Comparison of ENCODE assay signal across 8 cellular contexts in the genomic region with DNA sequence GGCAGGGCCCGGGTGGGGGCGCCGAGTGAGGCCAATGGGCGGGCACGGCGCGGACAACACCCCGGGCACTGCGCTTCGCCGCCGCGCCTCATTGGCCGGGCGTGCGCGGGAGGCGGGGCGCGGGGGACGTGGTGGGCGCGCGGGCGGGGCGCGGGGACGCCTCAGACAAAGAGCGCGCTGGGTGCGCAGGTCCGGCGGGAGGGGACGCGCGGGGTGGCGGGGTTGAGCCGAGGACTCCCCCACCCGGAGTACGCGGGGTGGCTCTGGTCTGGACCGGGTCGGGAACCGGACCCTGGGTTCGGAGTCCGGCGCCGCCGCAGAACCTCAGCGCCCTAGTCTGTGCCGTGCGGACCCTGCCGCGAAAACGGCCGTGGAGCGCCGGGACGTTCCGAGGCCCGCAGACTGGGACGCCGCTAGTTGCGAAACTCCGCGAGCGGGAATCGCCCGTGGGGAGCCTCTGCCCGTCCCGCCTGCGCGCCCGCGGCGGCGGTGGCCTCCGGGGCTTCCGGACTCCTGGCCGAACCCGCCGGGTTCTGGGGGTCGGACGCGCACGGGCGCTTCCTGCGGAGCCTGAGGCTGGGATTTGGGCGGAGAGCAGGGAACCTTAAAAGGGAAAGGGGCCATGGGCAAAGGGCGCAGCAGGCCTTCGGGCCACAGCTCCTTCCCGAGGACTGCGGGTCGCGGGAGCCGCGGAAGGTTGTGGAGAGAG. TPM values are rescaled to one million over a fixed set of nuclear protein-coding genes. Genes with fewer than 3 reads are reported as not detected.
DNase-seq lines count a peak whose midpoint lies in the region; ATAC-seq and TF ChIP-seq lines count a peak whose summit lies in the region.

No MANE protein-coding gene starts in this region.

- H3K9me2 ChIP-seq in hepatocyte (replicated peaks; ENCODE audit: insufficient read depth): no peaks in the 10 kb centered on the region

- TF ChIP-seq CTCF in astrocyte of the cerebellum (IDR thresholded peaks at IDR 0.05; ENCODE audit: low read depth, low read length, missing control alignments): no peak
- no peak for TF ChIP-seq CTCF in hepatocyte (IDR thresholded peaks at IDR 0.05; ENCODE audit: poor library complexity)
- TF ChIP-seq CTCF in uterus (IDR thresholded peaks at IDR 0.05): peak in 1 of 4 experiments; percentile 16

- H3K36me3 ChIP-seq in hepatocyte (replicated peaks; ENCODE audit: insufficient read depth, low read depth) (no peaks in the 10 kb centered on the region), uterus (no peaks in the 10 kb centered on the region)

- intact Hi-C loops in uterus (cut with DNase I; ENCODE audit: low total_unique reads): no loop called here

- H3K4me1 ChIP-seq in hepatocyte (ENCODE audit: insufficient read depth) (peaks cover 12% of the 10 kb centered on the region), uterus (peaks cover 0 to 24% of the 10 kb centered on the region in 2 donors)

- under 1% methylated on average over 59 of the region's 97 CpGs for WGBS in hepatocyte (ENCODE audit: low lambda C conversion rate, missing lambda C conversion rate)

- H3K27ac ChIP-seq in hepatocyte (peak overlapping the region; percentile 87), uterus (peak overlapping the region; percentile 79 to 90)

- H3K27me3 ChIP-seq in hepatocyte (no peaks in the 10 kb centered on the region), uterus (no peaks in the 10 kb centered on the region)

- DNase-seq in NCI-H146 treated with DMSO at 0.1 percent for 48 hours (lab: John Stamatoyannopoulos, UW; ENCODE audit: unreplicated experiment) (peak; percentile 72), T-helper 22 cell (ENCODE audit: low read depth) (peak; percentile 61), astrocyte of the cerebellum (ENCODE audit: low read depth) (peak; percentile 48), hepatocyte (ENCODE audit: low spot score) (peak; percentile 95), renal cortical epithelial cell (ENCODE audit: low read depth) (peak; percentile 30), uterus (peak; percentile 86 to 88)

- no peaks in the 10 kb centered on the region for H3K9me3 ChIP-seq in hepatocyte (ENCODE audit: low read depth)
- H3K9me3 ChIP-seq in uterus: no peaks in the 10 kb centered on the region

- peaks cover 64% of the 10 kb centered on the region for H3K79me2 ChIP-seq in hepatocyte

- H2AFZ ChIP-seq in hepatocyte: peak overlapping the region; percentile 98

- ATAC-seq in GM18498 (IDR thresholded peaks at IDR 0.05; ENCODE audit: unreplicated experiment): peak; percentile 95
- peak; percentile 84 for ATAC-seq in HG02852 (IDR thresholded peaks at IDR 0.05; ENCODE audit: unreplicated experiment)

- in situ Hi-C loops in astrocyte of the cerebellum (cut with HindIII; ENCODE audit: low sequenced_read_pairs): no loop called here

- TF ChIP-seq POLR2A in uterus (IDR thresholded peaks at IDR 0.05): peak; percentile 61 to 82

- H3K4me2 ChIP-seq in hepatocyte: peak overlapping the region; percentile 96

- peaks cover 11% of the 10 kb centered on the region for H4K20me1 ChIP-seq in hepatocyte (ENCODE audit: insufficient read depth, poor library complexity, severe bottlenecking)

- peak overlapping the region; percentile 80 for H3K4me3 ChIP-seq in astrocyte of the cerebellum (ENCODE audit: low read depth, low read length)
- peak overlapping the region; percentile 99 for H3K4me3 ChIP-seq in hepatocyte
- H3K4me3 ChIP-seq in uterus: peak overlapping the region; percentile 58 to 75

RNA-seq across cellular contexts. Expression of a gene that starts 0.4 kb away (rescaled TPM):
- total RNA-seq in hepatocyte: 88.7 and 90.1 TPM in 2 replicates
- polyA plus RNA-seq in hepatocyte: 73.1 and 106 TPM in 2 replicates
- 48.3 and 92.2 TPM in 2 replicates for total RNA-seq in renal cortical epithelial cell
- total RNA-seq in uterus: 100 to 1,000 TPM in 1 of 4 donors, 10 to 100 TPM in 3; 16.2 to 850 (median 60.1) TPM

RNA-seq across cellular contexts. Expression of a gene that starts 16.5 kb away (rescaled TPM):
- 1.6 and 1.8 TPM in 2 replicates for total RNA-seq in hepatocyte
- polyA plus RNA-seq in hepatocyte: 0.77 and 1.8 TPM in 2 replicates
- not detected in 2 replicates for total RNA-seq in renal cortical epithelial cell
- total RNA-seq in uterus: not detected

Comparison
In these comparisons a context has a peak if more than half of its experiments do, and no peak if none do; other contexts are left out.
1. Peak in every context shown above with its lines: DNase-seq, ATAC-seq, H3K4me3 ChIP-seq and H3K27ac ChIP-seq.
2. DNase-seq: peak in every context shown above with its lines; median percentile 95 in hepatocyte; 87 in uterus; 72 in NCI-H146 treated with DMSO at 0.1 percent for 48 hours; 61 in T-helper 22 cell; 48 in astrocyte of the cerebellum; 30 in renal cortical epithelial cell.